In genomic region chr15:40100133-40100946, GRCh38 we compare ENCODE assay signal across 10 cellular contexts. TPM values are rescaled to one million over a fixed set of nuclear protein-coding genes. Genes with fewer than 3 reads are reported as not detected.
DNase-seq lines count a peak whose midpoint lies in the region; ATAC-seq, FAIRE-seq and TF ChIP-seq lines count a peak whose summit lies in the region.
"Had no signal": no experiment of that assay in that cellular context is flagged by ENCODE, and none has a peak within 500 bp of the region (broad histone marks: within the 10 kb centered on the region; RNA-seq: fewer than 3 reads in every experiment).

No MANE protein-coding gene starts in this region.

- CTCF ChIA-PET in activated B cell treated with CpG ODN at 0.5 μM for 24 hours (lab: Charles Lee) = interaction anchor here (1.2 to 16.6 kb wide), 3 partner anchors 56 to 179 kb away, joined by 3 to 519 read pairs (median 6); partner anchors contain the start of gene SRP14

- TF ChIP-seq CTCF in 22Rv1 (IDR thresholded peaks at IDR 0.05) (no peak), activated B cell treated with CpG ODN at 0.5 μM for 24 hours (IDR thresholded peaks at IDR 0.05) (no peak)

- H3K56ac ChIP-seq in mesendoderm (ENCODE audit: low read length) = peak overlapping the region; percentile 52

- POLR2A ChIA-PET in activated B cell treated with CpG ODN at 0.5 μM for 24 hours (lab: Charles Lee) = interaction anchor here (0.5 to 23.5 kb wide), 10 partner anchors 6 to 84 kb away, joined by 3 to 1329 read pairs (median 192); partner anchors contain the start of genes BMF and SRP14

- peaks cover 92% of the 10 kb centered on the region for H3K36me3 Mint-ChIP-seq in activated B cell treated with CpG ODN at 0.5 μM for 24 hours (ENCODE audit: low read depth)

- peak overlapping the region; percentile 99 for H3K27ac Mint-ChIP-seq in activated B cell treated with CpG ODN at 0.5 μM for 24 hours

- no peak overlapping the region for H3K4me3 ChIP-seq in mesendoderm (ENCODE audit: low read length)

- no peak overlapping the region for H3K4me2 ChIP-seq in mesendoderm (ENCODE audit: low read length)

- no CpG with 5 or more reads among the region's 13 CpGs for whole genome bisulfite sequencing in mesendoderm (ENCODE audit: extremely low coverage, insufficient coverage, low lambda C conversion rate)

- no peak overlapping the region for H2AK5ac ChIP-seq in mesendoderm (ENCODE audit: low read length)

- intact Hi-C loops in activated B cell treated with CpG ODN at 0.5 μM for 24 hours (cut with micrococcal nuclease) = no loop called here

- no peaks in the 10 kb centered on the region for H3K9me3 Mint-ChIP-seq in activated B cell treated with CpG ODN at 0.5 μM for 24 hours

- peak; percentile 9 for FAIRE-seq in GM12891 (lab: Jason Lieb, UNC)

- no peak for DNase-seq in GM12891 (ENCODE audit: insufficient read length, low spot score)
- DNase-seq in activated B cell treated with CpG ODN at 0.5 μM for 24 hours = no peak
- no peak for DNase-seq in mesendoderm
- DNase-seq in LoVo (ENCODE audit: low spot score) = no peak
- DNase-seq in stimulated activated CD8-positive, alpha-beta memory T cell treated with anti-CD3 and anti-CD28 coated beads, Interleukin-4, amount 100 ng/mL, for 48 hours = no peak
- DNase-seq in A172 (ENCODE audit: low spot score) = no peak
- DNase-seq: activated T-cell treated with anti-CD3 and anti-CD28 coated beads, Interleukin-2, amount 50 U/mL, for 1 hour; NCI-H774 had no signal

- H3K27me3 ChIP-seq in mesendoderm (ENCODE audit: insufficient read depth, low read length, poor library complexity) = no peaks in the 10 kb centered on the region

- no peak overlapping the region for H2BK120ac ChIP-seq in mesendoderm (ENCODE audit: low read depth, low read length)

- no peak overlapping the region for H4K5ac ChIP-seq in mesendoderm (ENCODE audit: low read length)

- H3K36me3 ChIP-seq in mesendoderm (ENCODE audit: control insufficient read depth, insufficient read depth, low read length) = peaks cover 2% of the 10 kb centered on the region

- no peak overlapping the region for H3K23ac ChIP-seq in mesendoderm (ENCODE audit: low read length)

- peaks cover 38% of the 10 kb centered on the region for H3K4me1 ChIP-seq in mesendoderm (ENCODE audit: control insufficient read depth, low read depth, low read length)

- no peak overlapping the region for H2BK15ac ChIP-seq in mesendoderm (replicated peaks; ENCODE audit: low read depth)

- no peaks in the 10 kb centered on the region for H3K79me2 ChIP-seq in mesendoderm (ENCODE audit: control insufficient read depth, insufficient read depth, low read length)

- peak overlapping the region; percentile 1 for H3K18ac ChIP-seq in mesendoderm (ENCODE audit: low read length)

- no peaks in the 10 kb centered on the region for H3K27me3 Mint-ChIP-seq in activated B cell treated with CpG ODN at 0.5 μM for 24 hours

- no peak for ATAC-seq in activated B cell treated with CpG ODN at 0.5 μM for 24 hours (ENCODE audit: low read depth)
- ATAC-seq in HG03097 (IDR thresholded peaks at IDR 0.05; ENCODE audit: low FRiP score, unreplicated experiment) = no peak

- H3K9ac ChIP-seq in mesendoderm (ENCODE audit: low read length) = no peak overlapping the region

- no peak overlapping the region for H3K4ac ChIP-seq in mesendoderm (ENCODE audit: low read depth, low read length)

- H3K4me3 Mint-ChIP-seq in activated B cell treated with CpG ODN at 0.5 μM for 24 hours = peak overlapping the region; percentile 74

- peaks cover 4% of the 10 kb centered on the region for H3K79me1 ChIP-seq in mesendoderm (ENCODE audit: low read length)

- no peak for TF ChIP-seq POLR2A in GM12891 (IDR thresholded peaks at IDR 0.05; ENCODE audit: low read depth, low read length)

- H3K4me1 Mint-ChIP-seq in activated B cell treated with CpG ODN at 0.5 μM for 24 hours = peaks cover 98% of the 10 kb centered on the region

- no peak overlapping the region for H4K8ac ChIP-seq in mesendoderm (ENCODE audit: low read depth, low read length)

- H3K27ac ChIP-seq in 22Rv1 = peak overlapping the region; percentile 87
- no peak overlapping the region for H3K27ac ChIP-seq in mesendoderm (ENCODE audit: low read depth, low read length)

- H2BK5ac ChIP-seq in mesendoderm (ENCODE audit: low read length) = no peak overlapping the region

TF ChIP-seq in GM12891, 5 proteins besides CTCF, POLR2A, EP300 and RAD21:
- no peak for TF ChIP-seq POU2F2 (IDR thresholded peaks at IDR 0.05; ENCODE audit: low read depth, low read length)
- TF ChIP-seq SPI1 (IDR thresholded peaks at IDR 0.05; ENCODE audit: low read depth, low read length) = peak; percentile 59
- no peak for TF ChIP-seq TAF1 (IDR thresholded peaks at IDR 0.05; ENCODE audit: low read depth, low read length)

RNA-seq across cellular contexts. Expression of gene BMF, which starts 8.3 kb away (rescaled TPM):
- polyA plus RNA-seq in GM12891 (2012; ENCODE audit: low read depth, missing spikeins) = 17.7 TPM
- total RNA-seq in activated B cell treated with CpG ODN at 0.5 μM for 24 hours = 353 and 376 TPM in 2 replicates
- 5.7 TPM for polyA plus RNA-seq in mesendoderm (2013, experiment 1 of 2)
- 5.5 TPM for polyA plus RNA-seq in mesendoderm (2013, experiment 2 of 2)
- total RNA-seq in A172 (2014; rRNA removed; shearing (Covaris generic)) = 0.83 and 1.8 TPM in 2 replicates

Comparison
In these comparisons a context has a peak if more than half of its experiments do, and no peak if none do; other contexts are left out.
1. RNA of gene BMF, which starts 8.3 kb away (total RNA-seq): 353 to 376 TPM in activated B cell treated with CpG ODN at 0.5 μM for 24 hours; 0.83 to 1.8 TPM in A172; every median in the first group is over 100 times any median in the second.